In the genomic region with DNA sequence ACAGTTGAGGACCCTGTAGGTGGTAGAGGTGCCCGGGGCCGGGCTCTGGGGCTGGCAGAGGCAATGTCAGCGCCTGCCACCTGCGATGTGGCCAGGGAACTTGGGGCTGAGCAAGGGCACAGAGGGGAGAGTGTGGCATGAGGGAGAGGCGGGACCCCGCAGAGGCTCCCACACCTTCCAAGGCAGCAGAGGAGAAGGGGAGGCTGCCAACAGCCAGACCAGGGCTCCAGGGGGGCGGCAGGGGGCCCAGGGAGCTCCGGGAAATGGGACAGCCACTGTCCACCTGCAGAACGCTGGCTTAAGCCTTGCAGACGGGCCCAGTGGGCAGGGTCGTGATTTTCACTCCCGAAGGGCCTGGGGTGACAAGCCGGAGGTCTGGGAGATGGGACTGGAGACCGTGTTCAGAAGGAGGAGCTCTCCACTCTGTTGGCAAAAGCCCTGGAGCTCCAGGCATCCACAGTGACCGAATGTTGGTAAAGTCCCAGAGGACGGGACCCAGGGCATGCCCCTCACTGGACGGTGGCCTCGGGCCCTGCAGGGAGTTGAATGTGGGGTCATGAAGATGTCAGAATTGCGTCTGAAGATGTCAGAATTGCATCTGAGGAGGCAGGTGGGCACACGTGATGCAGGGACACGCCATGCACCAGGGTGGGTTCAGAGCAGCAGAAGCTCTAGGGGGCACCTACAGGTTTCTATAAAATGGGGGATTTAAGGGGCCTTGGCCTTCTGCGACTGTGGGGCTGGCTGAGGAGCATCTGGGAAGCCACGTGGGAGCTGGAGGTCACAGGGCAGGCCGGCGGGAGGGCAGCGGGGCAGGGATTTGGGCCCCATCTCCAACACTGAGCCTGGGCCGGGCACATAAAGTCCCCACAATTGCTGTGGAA, we compare ENCODE assay signal across 9 cellular contexts. TPM values are rescaled to one million over a fixed set of nuclear protein-coding genes. Genes with fewer than 3 reads are reported as not detected.
A peak's percentile ranks its signal among the peaks of the same experiment; 100 is the strongest.
DNase-seq lines count a peak whose midpoint lies in the region; ATAC-seq and TF ChIP-seq lines count a peak whose summit lies in the region.
"Had no signal": no experiment of that assay in that cellular context is flagged by ENCODE, and none has a peak within 500 bp of the region (broad histone marks: within the 10 kb centered on the region; RNA-seq: fewer than 3 reads in every experiment).

No MANE protein-coding gene starts in this region.

- DNase-seq in GM23248 (no peak), fibroblast of pulmonary artery (ENCODE audit: low read depth) (no peak), SHP77 (lab: John Stamatoyannopoulos, UW) (no peak), kidney tubule cell (ENCODE audit: low spot score) (no peak), mucosa of descending colon (no peak)
- peak; percentile 41 for DNase-seq in activated CD4-positive, alpha-beta memory T cell treated with anti-CD3 and anti-CD28 coated beads for 36 hours
- no peak for DNase-seq in stimulated activated effector memory CD8-positive, alpha-beta T cell treated with anti-CD3 and anti-CD28 coated beads, Interleukin-12 subunit alpha, Interleukin-12 subunit beta, amount 100 ng/mL, for 72 hours (ENCODE audit: low spot score in 2 of 2)
- no peak for DNase-seq in activated CD4-positive, CD25-positive, alpha-beta regulatory T cell (lab: John Stamatoyannopoulos, UW)

- H3K4me1 ChIP-seq in GM23248 (ENCODE audit: insufficient read depth) (peaks cover 17% of the 10 kb centered on the region), mucosa of descending colon (ENCODE audit: low read depth) (peaks cover 48% of the 10 kb centered on the region)

- WGBS in GM23248 (ENCODE audit: low coverage in 1 of 2, low lambda C conversion rate in 2 of 2, missing lambda C conversion rate in 2 of 2), 2 experiments: 75 to 76% methylated on average over 21 to 27 of the region's 27 CpGs

- peaks cover 19% of the 10 kb centered on the region for H3K36me3 Mint-ChIP-seq in activated CD4-positive, alpha-beta memory T cell treated with anti-CD3 and anti-CD28 coated beads for 36 hours
- peaks cover 27% of the 10 kb centered on the region for H3K36me3 Mint-ChIP-seq in stimulated activated effector memory CD8-positive, alpha-beta T cell treated with anti-CD3 and anti-CD28 coated beads, Interleukin-12 subunit alpha, Interleukin-12 subunit beta, amount 100 ng/mL, for 72 hours

- H3K9ac ChIP-seq in GM23248: peak overlapping the region; percentile 86

- H3K36me3 ChIP-seq in GM23248 (ENCODE audit: low read depth): no peaks in the 10 kb centered on the region
- H3K36me3 ChIP-seq in mucosa of descending colon (ENCODE audit: low read depth): no peaks in the 10 kb centered on the region

- H3K4me3 Mint-ChIP-seq in activated CD4-positive, alpha-beta memory T cell treated with anti-CD3 and anti-CD28 coated beads for 36 hours: peak overlapping the region; percentile 93
- H3K4me3 Mint-ChIP-seq in stimulated activated effector memory CD8-positive, alpha-beta T cell treated with anti-CD3 and anti-CD28 coated beads, Interleukin-12 subunit alpha, Interleukin-12 subunit beta, amount 100 ng/mL, for 72 hours: peak overlapping the region; percentile 93

- H3K27me3 ChIP-seq in GM23248 (replicated peaks; ENCODE audit: insufficient read depth): no peaks in the 10 kb centered on the region

- H4K20me1 ChIP-seq in GM23248 (ENCODE audit: insufficient read depth): no peaks in the 10 kb centered on the region

- peaks cover 33% of the 10 kb centered on the region for H3F3A ChIP-seq in GM23248 (ENCODE audit: insufficient read depth)

- H3K4me2 ChIP-seq in GM23248 (ENCODE audit: unreplicated experiment): peak overlapping the region; percentile 84

- no peaks in the 10 kb centered on the region for H3K9me3 Mint-ChIP-seq in activated CD4-positive, alpha-beta memory T cell treated with anti-CD3 and anti-CD28 coated beads for 36 hours
- H3K9me3 Mint-ChIP-seq in stimulated activated effector memory CD8-positive, alpha-beta T cell treated with anti-CD3 and anti-CD28 coated beads, Interleukin-12 subunit alpha, Interleukin-12 subunit beta, amount 100 ng/mL, for 72 hours: no peaks in the 10 kb centered on the region

- peak; percentile 1 for ATAC-seq in stimulated activated effector memory CD8-positive, alpha-beta T cell treated with anti-CD3 and anti-CD28 coated beads, Interleukin-12 subunit alpha, Interleukin-12 subunit beta, amount 100 ng/mL, for 72 hours
- ATAC-seq in mucosa of descending colon: no peak

- TF ChIP-seq CTCF in fibroblast of pulmonary artery (IDR thresholded peaks at IDR 0.05; ENCODE audit: low read length, missing control alignments): no peak
- TF ChIP-seq CTCF in mucosa of descending colon (IDR thresholded peaks at IDR 0.05): no peak

- CTCF ChIA-PET in activated CD4-positive, alpha-beta memory T cell treated with anti-CD3 and anti-CD28 coated beads for 36 hours (lab: Charles Lee): interaction anchor here (0.6 to 8.5 kb wide), 9 partner anchors 8 to 93 kb away, joined by 3 to 113 read pairs (median 7); partner anchors contain the start of genes CD7, CSNK1D and SECTM1

- H3K27me3 Mint-ChIP-seq in activated CD4-positive, alpha-beta memory T cell treated with anti-CD3 and anti-CD28 coated beads for 36 hours: no peaks in the 10 kb centered on the region

- H3K9me3 ChIP-seq in GM23248 (ENCODE audit: low read depth) (no peaks in the 10 kb centered on the region), mucosa of descending colon (no peaks in the 10 kb centered on the region)

- peak overlapping the region; percentile 100 for H3K27ac Mint-ChIP-seq in activated CD4-positive, alpha-beta memory T cell treated with anti-CD3 and anti-CD28 coated beads for 36 hours
- H3K27ac Mint-ChIP-seq in stimulated activated effector memory CD8-positive, alpha-beta T cell treated with anti-CD3 and anti-CD28 coated beads, Interleukin-12 subunit alpha, Interleukin-12 subunit beta, amount 100 ng/mL, for 72 hours: peak overlapping the region; percentile 100

- intact Hi-C loops in activated CD4-positive, alpha-beta memory T cell treated with anti-CD3 and anti-CD28 coated beads for 36 hours (cut with micrococcal nuclease): loop anchor here (1.0 to 5.0 kb wide), 3 partner anchors 23 to 91 kb away; no protein-coding TSS in a partner anchor
- intact Hi-C loops in mucosa of descending colon (cut with DNase I, micrococcal nuclease): no loop called here

- no peaks in the 10 kb centered on the region for H3K79me2 ChIP-seq in GM23248 (ENCODE audit: insufficient read depth)

- peak overlapping the region; percentile 71 for H3K4me3 ChIP-seq in GM23248
- H3K4me3 ChIP-seq in fibroblast of pulmonary artery (replicated peaks; ENCODE audit: low read depth, low read length): peak overlapping the region; percentile 53
- H3K4me3 ChIP-seq in mucosa of descending colon: no peak overlapping the region

- in situ Hi-C loops in GM23248 (cut with MboI): no loop called here

- H2AFZ ChIP-seq in GM23248: peak overlapping the region; percentile 72; the same call in 1 of the 2 replicates

- peak overlapping the region; percentile 84 for H3K27ac ChIP-seq in GM23248

- H3K9me2 ChIP-seq in GM23248 (ENCODE audit: insufficient read depth): no peaks in the 10 kb centered on the region

- H3K4me1 Mint-ChIP-seq in activated CD4-positive, alpha-beta memory T cell treated with anti-CD3 and anti-CD28 coated beads for 36 hours (ENCODE audit: low read depth): peaks cover 83% of the 10 kb centered on the region
- peaks cover 91% of the 10 kb centered on the region for H3K4me1 Mint-ChIP-seq in stimulated activated effector memory CD8-positive, alpha-beta T cell treated with anti-CD3 and anti-CD28 coated beads, Interleukin-12 subunit alpha, Interleukin-12 subunit beta, amount 100 ng/mL, for 72 hours

- POLR2A ChIA-PET in activated CD4-positive, alpha-beta memory T cell treated with anti-CD3 and anti-CD28 coated beads for 36 hours (lab: Charles Lee): interaction anchor here (0.7 to 12.2 kb wide), 23 partner anchors 7 to 269 kb away, joined by 3 to 103 read pairs (median 7); partner anchors contain the start of genes CD7, CSNK1D, SECTM1 and SLC16A3

RNA-seq across cellular contexts. Expression of gene CD7, which starts 18.6 kb away (rescaled TPM):
- 0.22 TPM in 1 of 2 replicates, not detected in the other for total RNA-seq in GM23248 (2014; rRNA removed; shearing (Covaris generic))
- 0.23 TPM in 1 of 2 replicates, not detected in the other for polyA plus RNA-seq in GM23248 (2016; fragmentation: Nextera tagmentation; extraction: Ambion mirVana)
- total RNA-seq in activated CD4-positive, alpha-beta memory T cell treated with anti-CD3 and anti-CD28 coated beads for 36 hours: 100 to 1,000 TPM; 570 to 574 TPM
- 10 to 100 TPM in 2 of 3 donors, 1 to 10 TPM in 1; 10.0 to 12.8 (median 12.3) TPM for total RNA-seq in mucosa of descending colon
- polyA plus RNA-seq: neural cell had no signal

RNA-seq across cellular contexts. Expression of gene CSNK1D, which starts 25.3 kb away (rescaled TPM):
- 24.5 and 35.1 TPM in 2 replicates for total RNA-seq in GM23248 (2014; rRNA removed; shearing (Covaris generic))
- 102 and 114 TPM in 2 replicates for polyA plus RNA-seq in GM23248 (2016; fragmentation: Nextera tagmentation; extraction: Ambion mirVana)
- 100 to 1,000 TPM; 110 to 111 TPM for total RNA-seq in activated CD4-positive, alpha-beta memory T cell treated with anti-CD3 and anti-CD28 coated beads for 36 hours
- 100 to 1,000 TPM; 177 to 221 (median 189) TPM for total RNA-seq in mucosa of descending colon

RNA-seq across cellular contexts. Expression of gene SECTM1, which starts 34.8 kb away (rescaled TPM):
- 1.4 and 3.0 TPM in 2 replicates for total RNA-seq in GM23248 (2014; rRNA removed; shearing (Covaris generic))
- polyA plus RNA-seq in GM23248 (2016; fragmentation: Nextera tagmentation; extraction: Ambion mirVana): 1.4 TPM in 2 replicates
- total RNA-seq in activated CD4-positive, alpha-beta memory T cell treated with anti-CD3 and anti-CD28 coated beads for 36 hours: 10 to 100 TPM; 12.2 to 12.7 TPM
- 100 to 1,000 TPM; 127 to 268 (median 213) TPM for total RNA-seq in mucosa of descending colon
- polyA plus RNA-seq: neural cell had no signal

Comparison
In these comparisons a context has a peak if more than half of its experiments do, and no peak if none do; other contexts are left out.
1. RNA of gene CD7, which starts 18.6 kb away (total RNA-seq): 570 to 574 TPM in activated CD4-positive, alpha-beta memory T cell treated with anti-CD3 and anti-CD28 coated beads for 36 hours; 10.0 to 12.8 TPM in mucosa of descending colon and 0.22 TPM in GM23248; every median in the first group is over 10 times any median in the second.
2. RNA of gene SECTM1, which starts 34.8 kb away (total RNA-seq): 127 to 268 TPM in mucosa of descending colon; 12.2 to 12.7 TPM in activated CD4-positive, alpha-beta memory T cell treated with anti-CD3 and anti-CD28 coated beads for 36 hours and 1.4 to 3.0 TPM in GM23248; every median in the first group is over 4 times any median in the second.